In genomic region chr1:225670356-225670755, GRCh38 we compare ENCODE assay signal across 22 cellular contexts. TPM values are rescaled to one million over a fixed set of nuclear protein-coding genes. Genes with fewer than 3 reads are reported as not detected.
"Had no signal": no experiment of that assay in that cellular context is flagged by ENCODE, and none has a peak within 500 bp of the region (broad histone marks: within the 10 kb centered on the region; RNA-seq: fewer than 3 reads in every experiment).

No MANE protein-coding gene starts in this region.

- H3K9me3 ChIP-seq: gastroesophageal sphincter, heart left ventricle, neutrophil, sigmoid colon, thyroid gland had no signal

- H3K36me3 Mint-ChIP-seq: naive thymus-derived CD8-positive, alpha-beta T cell had no signal

- DNase-seq: activated CD4-positive, alpha-beta T cell treated with anti-CD3 and anti-CD28 coated beads, Interleukin-2, amount 10 ng/mL, durations not matched to agents 7 days and 5 days; activated CD8-positive, alpha-beta memory T cell treated with anti-CD3 and anti-CD28 coated beads, Interleukin-2, amount 50 U/mL, for 48 hours; activated effector memory CD4-positive, alpha-beta T cell treated with Interleukin-2 at 50 U/mL for 16 hours; activated naive CD4-positive, alpha-beta T cell treated with anti-CD3 and anti-CD28 coated beads, Interleukin-2, amount 50 U/mL, for 16 hours; activated T-cell treated with anti-CD3 and anti-CD28 coated beads, Interleukin-2, amount 50 U/mL, for 48 hours; aorta; effector CD8-positive, alpha-beta T cell; heart left ventricle; kidney glomerular epithelial cell; left ventricle myocardium superior; mesenchymal stem cell; naive thymus-derived CD8-positive, alpha-beta T cell; sigmoid colon; stimulated activated CD8-positive, alpha-beta memory T cell treated with anti-CD3 and anti-CD28 coated beads, Interleukin-4, amount 100 ng/mL, for 48 hours; stimulated activated naive CD4-positive, alpha-beta T cell treated with Interleukin-2 at 50 U/mL for 16 hours; thyroid gland had no signal

- H3K4me3 Mint-ChIP-seq: activated CD4-positive, alpha-beta T cell treated with anti-CD3 and anti-CD28 coated beads, Interleukin-2, amount 10 ng/mL, durations not matched to agents 7 days and 5 days; dendritic cell treated with granulocyte-macrophage colony-stimulating factor and Interleukin-4, amounts not matched to agents 40 ng/mL and 50 ng/mL, for 4 days; naive thymus-derived CD8-positive, alpha-beta T cell had no signal

- H3K27me3 ChIP-seq: gastroesophageal sphincter, heart left ventricle, sigmoid colon, thyroid gland had no signal

- H3K27ac ChIP-seq: gastroesophageal sphincter, heart left ventricle, neutrophil, parathyroid adenoma, sigmoid colon, thyroid gland had no signal

- H3K79me2 ChIP-seq: parathyroid adenoma had no signal

- H3K4me1 Mint-ChIP-seq: naive thymus-derived CD8-positive, alpha-beta T cell had no signal

- H3K9me3 Mint-ChIP-seq: activated CD4-positive, alpha-beta T cell treated with anti-CD3 and anti-CD28 coated beads, Interleukin-2, amount 10 ng/mL, durations not matched to agents 7 days and 5 days; dendritic cell treated with granulocyte-macrophage colony-stimulating factor and Interleukin-4, amounts not matched to agents 40 ng/mL and 50 ng/mL, for 4 days; naive thymus-derived CD8-positive, alpha-beta T cell had no signal

- H2AFZ ChIP-seq: parathyroid adenoma had no signal

- H3K4me3 ChIP-seq: gastroesophageal sphincter, heart left ventricle, sigmoid colon, thyroid gland had no signal

- H3K36me3 ChIP-seq: gastroesophageal sphincter, heart left ventricle, neutrophil, sigmoid colon, thyroid gland had no signal

- ATAC-seq: activated CD4-positive, CD25-positive, alpha-beta regulatory T cell treated with anti-CD3 and anti-CD28 coated beads, Interleukin-2, amount 50 U/mL, for 24 hours; esophagus mucosa; gastroesophageal sphincter; heart left ventricle; left ventricle myocardium superior; naive thymus-derived CD8-positive, alpha-beta T cell had no signal

- H3K4me1 ChIP-seq: gastroesophageal sphincter, thyroid gland had no signal

- H3K27ac Mint-ChIP-seq: activated CD4-positive, alpha-beta T cell treated with anti-CD3 and anti-CD28 coated beads, Interleukin-2, amount 10 ng/mL, durations not matched to agents 7 days and 5 days; dendritic cell treated with granulocyte-macrophage colony-stimulating factor and Interleukin-4, amounts not matched to agents 40 ng/mL and 50 ng/mL, for 4 days; naive thymus-derived CD8-positive, alpha-beta T cell had no signal

- H3K9ac ChIP-seq: parathyroid adenoma had no signal

RNA-seq across cellular contexts. Expression of gene ENAH, which starts 17.4 kb away (rescaled TPM):
- total RNA-seq: activated CD4-positive, alpha-beta T cell treated with anti-CD3 and anti-CD28 coated beads, Interleukin-2, amount 10 ng/mL, durations not matched to agents 7 days and 5 days had no signal
